Comparison of ENCODE assay signal across 14 cellular contexts in the genomic region with DNA sequence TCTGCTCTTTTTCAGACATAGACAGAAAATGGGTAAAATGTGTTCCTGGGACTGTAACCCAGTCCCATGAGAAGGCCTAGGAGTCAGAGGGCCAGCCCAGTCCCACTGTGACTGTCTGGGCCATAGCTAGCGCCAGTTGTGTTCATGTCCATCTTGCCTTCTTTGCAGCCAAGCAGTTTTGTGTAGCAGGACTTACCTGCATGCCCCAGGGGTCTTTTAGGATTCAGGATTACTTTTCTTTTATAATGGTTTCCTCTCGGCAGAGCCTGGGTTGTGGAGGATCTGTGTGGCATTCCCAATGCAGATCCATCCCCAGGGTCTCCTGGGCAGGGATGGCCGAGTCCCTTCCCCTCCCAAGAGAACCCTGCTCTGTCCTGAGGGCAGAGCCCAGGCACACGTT.
A peak's percentile ranks its signal among the peaks of the same experiment; 100 is the strongest.
DNase-seq lines count a peak whose midpoint lies in the region; ATAC-seq and TF ChIP-seq lines count a peak whose summit lies in the region.
"Had no signal": no experiment of that assay in that cellular context is flagged by ENCODE, and none has a peak within 500 bp of the region (broad histone marks: within the 10 kb centered on the region; RNA-seq: fewer than 3 reads in every experiment).

No MANE protein-coding gene starts in this region.

- H3K9me3 Mint-ChIP-seq in MCF 10A (ENCODE audit: unreplicated experiment) (no peaks in the 10 kb centered on the region), neural crest cell (no peaks in the 10 kb centered on the region)
- H3K9me3 Mint-ChIP-seq: CD8-positive, alpha-beta memory T cell had no signal

- H3K4me1 Mint-ChIP-seq in MCF 10A (ENCODE audit: insufficient read depth, unreplicated experiment), result peaks cover 6% of the 10 kb centered on the region
- H3K4me1 Mint-ChIP-seq in neural crest cell, result no peaks in the 10 kb centered on the region
- H3K4me1 Mint-ChIP-seq: CD8-positive, alpha-beta memory T cell had no signal

- TF ChIP-seq CTCF in MCF 10A (IDR thresholded peaks at IDR 0.05; ENCODE audit: unreplicated experiment) (no peak), breast epithelium (IDR thresholded peaks at IDR 0.05) (no peak), right atrium auricular region (IDR thresholded peaks at IDR 0.05) (no peak), neural crest cell (conservative IDR thresholded peaks at IDR 0.05) (no peak)

- H3K36me3 ChIP-seq in breast epithelium (no peaks in the 10 kb centered on the region), right atrium auricular region (no peaks in the 10 kb centered on the region)

- H3K27me3 ChIP-seq in breast epithelium (no peaks in the 10 kb centered on the region), right atrium auricular region (no peaks in the 10 kb centered on the region)

- no peak for ATAC-seq in Right ventricle myocardium inferior
- ATAC-seq: HCT116, HepG2 had no signal

- BruUV-seq in MCF 10A (replicated peaks; lab: Mats Ljungman, UMichigan), result no TSS peak

- no peaks in the 10 kb centered on the region for H3K4me1 ChIP-seq in breast epithelium
- peaks cover 0 to 42% of the 10 kb centered on the region in 2 donors for H3K4me1 ChIP-seq in right atrium auricular region
- H3K4me1 ChIP-seq: Caco-2 had no signal

- H3K36me3 Mint-ChIP-seq in MCF 10A (ENCODE audit: insufficient read depth, unreplicated experiment) (no peaks in the 10 kb centered on the region), neural crest cell (ENCODE audit: low read depth) (no peaks in the 10 kb centered on the region)
- H3K36me3 Mint-ChIP-seq: CD8-positive, alpha-beta memory T cell had no signal

- H3K27me3 Mint-ChIP-seq in MCF 10A (ENCODE audit: insufficient read depth, unreplicated experiment), result no peaks in the 10 kb centered on the region
- H3K27me3 Mint-ChIP-seq in neural crest cell (ENCODE audit: low read depth), result no peaks in the 10 kb centered on the region

- H3K9me3 ChIP-seq in breast epithelium (peaks cover 0 to under 1% of the 10 kb centered on the region in 2 donors), right atrium auricular region (no peaks in the 10 kb centered on the region)
- H3K9me3 ChIP-seq: Caco-2 had no signal

- H3K4me3 ChIP-seq in breast epithelium (no peak overlapping the region), right atrium auricular region (no peak overlapping the region)

- H3K27ac ChIP-seq in breast epithelium, result no peak overlapping the region
- H3K27ac ChIP-seq in right atrium auricular region, result peak overlapping the region; percentile 68 to 93
- H3K27ac ChIP-seq: 22Rv1 had no signal

- H3K27ac Mint-ChIP-seq in MCF 10A (ENCODE audit: low read depth, unreplicated experiment), result peak overlapping the region; percentile 16
- H3K27ac Mint-ChIP-seq in neural crest cell (ENCODE audit: unreplicated experiment), result peak overlapping the region; percentile 28
- H3K27ac Mint-ChIP-seq: CD8-positive, alpha-beta memory T cell had no signal

- H3K4me3 Mint-ChIP-seq in MCF 10A (ENCODE audit: unreplicated experiment) (no peak overlapping the region), neural crest cell (no peak overlapping the region)
- H3K4me3 Mint-ChIP-seq: CD8-positive, alpha-beta memory T cell had no signal

- no peak for TF ChIP-seq POLR2A in breast epithelium (IDR thresholded peaks at IDR 0.05)

- DNase-seq in MCF 10A (ENCODE audit: unreplicated experiment), result no peak
- DNase-seq in breast epithelium (ENCODE audit: low spot score in 2 of 2), result no peak
- DNase-seq in right atrium auricular region (ENCODE audit: low spot score), result no peak
- DNase-seq in Right ventricle myocardium inferior (ENCODE audit: missing footprints), result no peak
- no peak for DNase-seq in neural crest cell (ENCODE audit: low read depth, low spot score)
- no peak for DNase-seq in activated CD4-positive, alpha-beta T cell treated with anti-CD3 and anti-CD28 coated beads, Interleukin-2, amount 50 U/mL, for 1 hour
- DNase-seq in NCI-H1105 (lab: John Stamatoyannopoulos, UW), result no peak
- DNase-seq: Caco-2; CD8-positive, alpha-beta memory T cell; DND-41; GDM1 had no signal

- intact Hi-C loops in MCF 10A (cut with micrococcal nuclease) (no loop called here), breast epithelium (cut with DNase I; ENCODE audit: low total_unique reads) (no loop called here), Right ventricle myocardium inferior (cut with DNase I) (no loop called here)

- CTCF ChIA-PET in MCF 10A (lab: Yijun Ruan, JAX), result no interaction called here

- POLR2A ChIA-PET in MCF 10A (lab: Yijun Ruan, JAX), result no interaction called here

Comparison
In these comparisons a context has a peak if more than half of its experiments do, and no peak if none do; other contexts are left out.
1. H3K27ac ChIP-seq: peak in right atrium auricular region (2 of 2); none in breast epithelium (0 of 2).